ENCODE assay signal across 9 cellular contexts in the genomic region with DNA sequence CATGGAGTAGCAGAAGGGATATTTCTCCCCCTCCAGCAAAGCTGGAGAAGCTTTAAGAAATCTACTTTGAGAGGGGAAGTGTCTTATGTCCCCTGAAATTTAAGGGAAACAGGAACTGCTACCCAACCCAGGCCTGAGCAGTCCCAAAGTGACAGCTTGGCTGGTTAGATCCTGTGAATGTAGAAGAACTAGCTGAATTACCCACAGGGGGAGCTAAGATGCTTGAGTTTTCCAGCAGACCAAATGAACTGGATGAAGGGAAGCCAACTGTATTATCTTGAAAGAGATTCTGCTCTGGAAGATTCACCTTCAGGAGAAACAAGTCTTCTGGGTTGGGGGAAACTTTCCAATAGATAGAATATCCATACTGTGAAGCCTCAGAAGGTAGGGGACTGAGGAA.
DNase-seq lines count a peak whose midpoint lies in the region.
"Had no signal": no experiment of that assay in that cellular context is flagged by ENCODE, and none has a peak within 500 bp of the region (broad histone marks: within the 10 kb centered on the region; RNA-seq: fewer than 3 reads in every experiment).

No MANE protein-coding gene starts in this region.

- no peak overlapping the region for H3K4me3 ChIP-seq in adipocyte (ENCODE audit: low read length)
- no peak overlapping the region for H3K4me3 ChIP-seq in neuron (ENCODE audit: low read length)
- H3K4me3 ChIP-seq: A549 had no signal

- H3K4me1 ChIP-seq in adipocyte (ENCODE audit: control insufficient read depth, insufficient read depth, low read length) (no peaks in the 10 kb centered on the region), neuron (ENCODE audit: insufficient read depth, low read length) (no peaks in the 10 kb centered on the region)
- H3K4me1 ChIP-seq: A549 had no signal

- no peak overlapping the region for H3K9ac ChIP-seq in adipocyte (ENCODE audit: low read length)

- no peaks in the 10 kb centered on the region for H3K36me3 ChIP-seq in adipocyte (ENCODE audit: control insufficient read depth, insufficient read depth, low read length, severe bottlenecking)
- no peaks in the 10 kb centered on the region for H3K36me3 ChIP-seq in neuron (ENCODE audit: insufficient read depth, low read length)

- H3K27me3 ChIP-seq in adipocyte (replicated peaks; ENCODE audit: control insufficient read depth, insufficient read depth, low read length): no peaks in the 10 kb centered on the region
- H3K27me3 ChIP-seq in neuron (ENCODE audit: insufficient read depth, low read length): no peaks in the 10 kb centered on the region

- no peaks in the 10 kb centered on the region for H3K9me3 ChIP-seq in adipocyte (ENCODE audit: control insufficient read depth, low read length)
- H3K9me3 ChIP-seq in neuron (ENCODE audit: low read length): no peaks in the 10 kb centered on the region
- H3K9me3 ChIP-seq: A549 had no signal

- peak; percentile 30 for DNase-seq in DMS53 (lab: John Stamatoyannopoulos, UW)
- no peak for DNase-seq in DMS53 treated with DMSO at 0.1 percent for 48 hours (lab: John Stamatoyannopoulos, UW; ENCODE audit: unreplicated experiment)
- DNase-seq in HS-27A (ENCODE audit: low read depth): peak; percentile 17
- peak; percentile 1 for DNase-seq in adipocyte (ENCODE audit: low read depth)
- no peak for DNase-seq in NCI-H526 treated with DMSO at 0.1 percent for 48 hours (lab: John Stamatoyannopoulos, UW)
- no peak for DNase-seq in effector CD4-positive, alpha-beta T cell
- DNase-seq in activated effector memory CD4-positive, alpha-beta T cell treated with Interleukin-2 at 50 U/mL for 16 hours: no peak

- H2AFZ ChIP-seq in neuron (ENCODE audit: low read depth, low read length): peak overlapping the region; percentile 3

Comparison
In these comparisons a context has a peak if more than half of its experiments do, and no peak if none do; other contexts are left out.
1. DNase-seq: peak in DMS53 (single experiment), HS-27A (single experiment) and adipocyte (single experiment); none in DMS53 treated with DMSO at 0.1 percent for 48 hours (single experiment), NCI-H526 treated with DMSO at 0.1 percent for 48 hours (single experiment), effector CD4-positive, alpha-beta T cell (single experiment) and activated effector memory CD4-positive, alpha-beta T cell treated with Interleukin-2 at 50 U/mL for 16 hours (single experiment).